ENCODE assay signal across 12 cellular contexts in the genomic region with DNA sequence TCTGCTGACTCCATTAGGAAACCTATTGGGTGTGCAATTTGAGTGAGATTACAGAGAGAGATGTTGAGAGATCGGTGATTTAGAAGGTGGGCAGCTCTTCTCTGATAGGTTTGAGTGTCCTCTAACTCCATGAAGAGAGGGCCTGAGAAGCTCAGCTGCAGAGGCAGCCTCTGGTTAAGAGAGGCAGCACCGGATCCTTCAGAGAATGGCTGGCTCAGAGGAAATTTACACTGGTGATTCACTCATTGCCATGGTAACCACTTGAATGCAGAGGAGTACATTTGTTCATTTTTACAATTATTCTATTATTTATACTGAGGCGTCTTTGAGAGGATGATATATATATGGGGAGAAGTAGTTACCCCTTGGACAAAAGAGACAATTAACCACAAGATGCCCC.
DNase-seq lines count a peak whose midpoint lies in the region; ATAC-seq and TF ChIP-seq lines count a peak whose summit lies in the region.
"Had no signal": no experiment of that assay in that cellular context is flagged by ENCODE, and none has a peak within 500 bp of the region (broad histone marks: within the 10 kb centered on the region; RNA-seq: fewer than 3 reads in every experiment).

No MANE protein-coding gene starts in this region.

- 33% methylated on average over 3 of the region's 3 CpGs for WGBS in SK-N-SH (ENCODE audit: low lambda C conversion rate)
- 48 to 52% methylated on average over 3 of the region's 3 CpGs for WGBS in lower leg skin, 2 donors

- TF ChIP-seq POLR2A in lower leg skin (IDR thresholded peaks at IDR 0.05): no peak

- no peak for TF ChIP-seq RAD21 in SK-N-SH (IDR thresholded peaks at IDR 0.05; ENCODE audit: low read length)

- H3K4me3 Mint-ChIP-seq in stimulated activated memory B cell treated with anti-CD40 and anti-IgM and Interleukin-4, amounts not matched to agents 10 μg/mL and 1 μg/mL and 100 μg/mL, for 72 hours: no peak overlapping the region
- H3K4me3 Mint-ChIP-seq: activated naive CD8-positive, alpha-beta T cell; stimulated activated naive CD8-positive, alpha-beta T cell treated with anti-CD3 and anti-CD28 coated beads, Interleukin-15, Interleukin-2, amounts not matched to agents 100 ng/mL and 50 ng/mL, for 24 hours had no signal

- peak; percentile 48 for DNase-seq in HCEC 1CT
- no peak for DNase-seq in SK-N-SH
- DNase-seq in fibroblast of the conjunctiva (ENCODE audit: low read depth): peak; percentile 43
- DNase-seq in renal cortical epithelial cell (ENCODE audit: low read depth): peak; percentile 4
- DNase-seq in lower leg skin (ENCODE audit: low spot score in 2 of 2): no peak
- DNase-seq: NCI-H524 had no signal

- no peaks in the 10 kb centered on the region for H3K79me2 ChIP-seq in SK-N-SH (ENCODE audit: insufficient read depth)

- no peak overlapping the region for H3K27ac Mint-ChIP-seq in stimulated activated memory B cell treated with anti-CD40 and anti-IgM and Interleukin-4, amounts not matched to agents 10 μg/mL and 1 μg/mL and 100 μg/mL, for 72 hours
- H3K27ac Mint-ChIP-seq: activated naive CD8-positive, alpha-beta T cell; stimulated activated naive CD8-positive, alpha-beta T cell treated with anti-CD3 and anti-CD28 coated beads, Interleukin-15, Interleukin-2, amounts not matched to agents 100 ng/mL and 50 ng/mL, for 24 hours had no signal

- no peaks in the 10 kb centered on the region for H3F3A ChIP-seq in SK-N-SH (replicated peaks; ENCODE audit: insufficient read depth)

- H3K36me3 ChIP-seq in SK-N-SH (replicated peaks in 1 of 2; ENCODE audit: control insufficient read depth in 1 of 2, insufficient read depth in 2 of 2, low read length in 1 of 2): no peaks in the 10 kb centered on the region

- H3K4me1 Mint-ChIP-seq in stimulated activated memory B cell treated with anti-CD40 and anti-IgM and Interleukin-4, amounts not matched to agents 10 μg/mL and 1 μg/mL and 100 μg/mL, for 72 hours: no peaks in the 10 kb centered on the region

- TF ChIP-seq EP300 in SK-N-SH (IDR thresholded peaks at IDR 0.05; ENCODE audit: borderline replicate concordance in 1 of 2, low read depth in 1 of 2, low read length in 1 of 2): no peak

- H2AFZ ChIP-seq in SK-N-SH (ENCODE audit: low read depth): peak overlapping the region; percentile 61

- H3K27me3 Mint-ChIP-seq in stimulated activated memory B cell treated with anti-CD40 and anti-IgM and Interleukin-4, amounts not matched to agents 10 μg/mL and 1 μg/mL and 100 μg/mL, for 72 hours: peaks cover 1% of the 10 kb centered on the region
- H3K27me3 Mint-ChIP-seq: activated naive CD8-positive, alpha-beta T cell had no signal

- CTCF ChIA-PET in SK-N-SH (lab: Yijun Ruan, JAX): interaction anchor here (1.0 kb wide), 1 partner anchor 82 kb away, joined by 3 read pairs; no protein-coding TSS in a partner anchor

- POLR2A ChIA-PET in SK-N-SH (lab: Yijun Ruan, JAX): no interaction called here

- ATAC-seq in HG03457 (IDR thresholded peaks at IDR 0.05; ENCODE audit: unreplicated experiment) (no peak), GM18909 (IDR thresholded peaks at IDR 0.05; ENCODE audit: poor library complexity, unreplicated experiment) (no peak)
- ATAC-seq in stimulated activated memory B cell treated with anti-CD40 and anti-IgM and Interleukin-4, amounts not matched to agents 10 μg/mL and 1 μg/mL and 100 μg/mL, for 72 hours: no peak

- peaks cover 6% of the 10 kb centered on the region; the same call in 1 of the 2 replicates for H3K27me3 ChIP-seq in SK-N-SH (ENCODE audit: insufficient read depth)

- H3K36me3 Mint-ChIP-seq in stimulated activated memory B cell treated with anti-CD40 and anti-IgM and Interleukin-4, amounts not matched to agents 10 μg/mL and 1 μg/mL and 100 μg/mL, for 72 hours: no peaks in the 10 kb centered on the region
- H3K36me3 Mint-ChIP-seq: activated naive CD8-positive, alpha-beta T cell had no signal

- H3K4me2 ChIP-seq in SK-N-SH: peak overlapping the region; percentile 43; the same call in 1 of the 2 replicates

- H3K4me3 ChIP-seq in SK-N-SH (ENCODE audit: low read depth in 2 of 2, low read length in 1 of 2): no peak overlapping the region
- no peak overlapping the region for H3K4me3 ChIP-seq in lower leg skin (ENCODE audit: low read depth, poor library complexity, severe bottlenecking)

- intact Hi-C loops in lower leg skin (cut with DNase I; ENCODE audit: low total_unique reads): no loop called here

- TF ChIP-seq CTCF in SK-N-SH (IDR thresholded peaks at IDR 0.05): no peak
- TF ChIP-seq CTCF in lower leg skin (IDR thresholded peaks at IDR 0.05): no peak

- no peak overlapping the region for H3K9ac ChIP-seq in SK-N-SH

- H3K9me2 ChIP-seq in SK-N-SH: no peaks in the 10 kb centered on the region

- H3K4me1 ChIP-seq in SK-N-SH (ENCODE audit: control insufficient read depth in 1 of 2, insufficient read depth in 2 of 2, low read depth in 1 of 2, low read length in 1 of 2): no peaks in the 10 kb centered on the region; a peak in 1 of 4 replicates

- no peaks in the 10 kb centered on the region for H3K9me3 ChIP-seq in SK-N-SH

- no peaks in the 10 kb centered on the region for H3K9me3 Mint-ChIP-seq in stimulated activated memory B cell treated with anti-CD40 and anti-IgM and Interleukin-4, amounts not matched to agents 10 μg/mL and 1 μg/mL and 100 μg/mL, for 72 hours
- H3K9me3 Mint-ChIP-seq: stimulated activated naive CD8-positive, alpha-beta T cell treated with anti-CD3 and anti-CD28 coated beads, Interleukin-15, Interleukin-2, amounts not matched to agents 100 ng/mL and 50 ng/mL, for 24 hours had no signal

- peak overlapping the region in 1 of 2 experiments; percentile 56; a peak in 2 of 4 replicates for H3K27ac ChIP-seq in SK-N-SH (ENCODE audit: low read depth in 2 of 2, low read length in 1 of 2)
- H3K27ac ChIP-seq: VCaP had no signal

- H4K20me1 ChIP-seq in SK-N-SH (ENCODE audit: insufficient read depth): no peaks in the 10 kb centered on the region

TF ChIP-seq in SK-N-SH, 30 proteins besides CTCF, POLR2A, EP300 and RAD21:
- TF ChIP-seq NFIC (IDR thresholded peaks at IDR 0.05; ENCODE audit: borderline replicate concordance): no peak
- TF ChIP-seq FOXJ3 (CRISPR knock-in tag; IDR thresholded peaks at IDR 0.05): no peak
- TF ChIP-seq SIN3A (IDR thresholded peaks at IDR 0.05; ENCODE audit: borderline replicate concordance, low read depth, low read length): no peak
- no peak for TF ChIP-seq POLR2AphosphoS5 (IDR thresholded peaks at IDR 0.05; ENCODE audit: low read depth, low read length)
- peak; percentile 57; the same call in 1 of the 2 replicates for TF ChIP-seq FOSL2 (IDR thresholded peaks at IDR 0.05; ENCODE audit: borderline replicate concordance, low read depth)
- TF ChIP-seq GABPA (IDR thresholded peaks at IDR 0.05; ENCODE audit: low read depth): no peak
- no peak for TF ChIP-seq JUND (IDR thresholded peaks at IDR 0.05)

Comparison
In these comparisons a context has a peak if more than half of its experiments do, and no peak if none do; other contexts are left out.
1. DNase-seq: peak in HCEC 1CT (single experiment), fibroblast of the conjunctiva (single experiment) and renal cortical epithelial cell (single experiment); none in SK-N-SH (single experiment) and lower leg skin (0 of 2).